Comparison of ENCODE assay signal across 9 cellular contexts in genomic region chr9:130681769-130682489, GRCh38. TPM values are rescaled to one million over a fixed set of nuclear protein-coding genes. Genes with fewer than 3 reads are reported as not detected.
A peak's percentile ranks its signal among the peaks of the same experiment; 100 is the strongest.
DNase-seq lines count a peak whose midpoint lies in the region; ATAC-seq and TF ChIP-seq lines count a peak whose summit lies in the region.
"Had no signal": no experiment of that assay in that cellular context is flagged by ENCODE, and none has a peak within 500 bp of the region (broad histone marks: within the 10 kb centered on the region; RNA-seq: fewer than 3 reads in every experiment).

No MANE protein-coding gene starts in this region.

- H3K27ac ChIP-seq in A673 (ENCODE audit: low read depth, low read length, poor library complexity, severe bottlenecking) = no peak overlapping the region
- peak overlapping the region in 2 of 4 donors; percentile 27 to 81 for H3K27ac ChIP-seq in Peyer's patch
- peak overlapping the region in 1 of 2 donors; percentile 35 for H3K27ac ChIP-seq in coronary artery
- no peak overlapping the region for H3K27ac ChIP-seq in mucosa of rectum (ENCODE audit: low read depth in 2 of 2, low read length in 2 of 2)
- no peak overlapping the region for H3K27ac ChIP-seq in aorta (ENCODE audit: low read depth in 1 of 2, low read length in 2 of 2)
- H3K27ac ChIP-seq: epithelial cell of prostate had no signal

- TF ChIP-seq POLR2A in Peyer's patch (IDR thresholded peaks at IDR 0.05) = peak in 1 of 2 donors; percentile 4

- peak overlapping the region; percentile 55 for H3K4me3 ChIP-seq in A673 (ENCODE audit: low read depth, low read length, poor library complexity, severe bottlenecking)
- peak overlapping the region; percentile 49 to 83 (median 67) for H3K4me3 ChIP-seq in Peyer's patch
- H3K4me3 ChIP-seq in coronary artery = peak overlapping the region; percentile 84
- peak overlapping the region; percentile 62 to 65 for H3K4me3 ChIP-seq in mucosa of rectum (ENCODE audit: low read length in 2 of 2)
- H3K4me3 ChIP-seq in aorta (ENCODE audit: low read length in 2 of 2) = peak overlapping the region; percentile 37 to 39

- CTCF ChIA-PET in A673 (lab: Charles Lee) = interaction anchor here (0.5 to 1.7 kb wide), 6 partner anchors 12 to 674 kb away, joined by 3 to 8 read pairs (median 5); partner anchors contain the start of gene EXOSC2

- BruUV-seq in A673 (replicated peaks; lab: Mats Ljungman, UMichigan) = no TSS peak

- ATAC-seq in GM18907 (IDR thresholded peaks at IDR 0.05; ENCODE audit: unreplicated experiment) (peak; percentile 23), aorta (ENCODE audit: low FRiP score) (peak; percentile 28), GM19023 (IDR thresholded peaks at IDR 0.05; ENCODE audit: unreplicated experiment) (no peak)

- WGBS in aorta, 2 donors = 1% methylated on average over 33 to 45 of the region's 45 CpGs

- TF ChIP-seq CTCF in A673 (conservative IDR thresholded peaks at IDR 0.05; ENCODE audit: low read depth, low read length) (no peak), Peyer's patch (IDR thresholded peaks at IDR 0.05) (peak in 2 of 6 experiments; percentile 2 to 6), coronary artery (IDR thresholded peaks at IDR 0.05) (no peak)

- intact Hi-C loops in A673 (cut with micrococcal nuclease; ENCODE audit: unreplicated experiment) (loop anchor here (1.0 kb wide), 1 partner anchor 221 kb away; no protein-coding TSS in a partner anchor), aorta (cut with DNase I) (loop anchor here (2.0 kb wide), 1 partner anchor 221 kb away; no protein-coding TSS in a partner anchor)

- POLR2A ChIA-PET in A673 (lab: Charles Lee; ENCODE audit: low non-redundant PET) = no interaction called here

- H3K27me3 ChIP-seq in A673 (replicated peaks; ENCODE audit: insufficient read depth, low read depth, low read length, poor library complexity) (peaks cover 5% of the 10 kb centered on the region), Peyer's patch (peaks cover 0 to 4% of the 10 kb centered on the region in 2 donors), mucosa of rectum (ENCODE audit: control insufficient read depth in 2 of 2, insufficient read depth in 2 of 2, low read length in 2 of 2) (peaks cover 0 to 3% of the 10 kb centered on the region in 2 donors), aorta (ENCODE audit: control insufficient read depth in 1 of 2, insufficient read depth in 2 of 2, low read length in 1 of 2) (no peaks in the 10 kb centered on the region)

- H3K9me3 ChIP-seq in A673 (ENCODE audit: low read depth, low read length, poor library complexity, severe bottlenecking) = no peaks in the 10 kb centered on the region
- H3K9me3 ChIP-seq in Peyer's patch = peaks cover 0 to 7% (median 0%) of the 10 kb centered on the region in 4 donors
- H3K9me3 ChIP-seq in mucosa of rectum (ENCODE audit: control insufficient read depth in 2 of 2, low read length in 2 of 2) = no peaks in the 10 kb centered on the region
- no peaks in the 10 kb centered on the region for H3K9me3 ChIP-seq in aorta (ENCODE audit: control insufficient read depth, low read length)

- DNase-seq in A673 (ENCODE audit: low spot score) (no peak), Peyer's patch (peak in 2 of 3 donors; percentile 18 to 66), coronary artery (ENCODE audit: low spot score) (no peak), aorta (no peak), GOT3 (lab: John Stamatoyannopoulos, UW) (no peak)

- H3K9ac ChIP-seq in mucosa of rectum (ENCODE audit: low read depth in 1 of 2, low read length in 2 of 2) = peak overlapping the region in 1 of 2 donors; percentile 68

- H3K4me1 ChIP-seq in A673 (ENCODE audit: insufficient read depth, low read length, poor library complexity, severe bottlenecking) (peaks cover 13% of the 10 kb centered on the region), Peyer's patch (peaks cover 0 to 13% (median 5%) of the 10 kb centered on the region in 4 donors), mucosa of rectum (ENCODE audit: control insufficient read depth in 2 of 2, insufficient read depth in 2 of 2, low read length in 2 of 2) (peaks cover 11 to 12% of the 10 kb centered on the region in 2 donors), aorta (ENCODE audit: control insufficient read depth in 1 of 2, insufficient read depth in 2 of 2, low read length in 2 of 2) (no peaks in the 10 kb centered on the region)

- H3K36me3 ChIP-seq in A673 (ENCODE audit: insufficient read depth, low read length, poor library complexity, severe bottlenecking) (no peaks in the 10 kb centered on the region), Peyer's patch (no peaks in the 10 kb centered on the region), mucosa of rectum (ENCODE audit: control insufficient read depth in 2 of 2, insufficient read depth in 2 of 2, low read length in 2 of 2) (no peaks in the 10 kb centered on the region), aorta (ENCODE audit: control insufficient read depth in 1 of 2, insufficient read depth in 2 of 2, low read length in 1 of 2) (no peaks in the 10 kb centered on the region)

RNA-seq across cellular contexts. Expression of gene EXOSC2, which starts 11.7 kb away (rescaled TPM):
- total RNA-seq in A673 (2021) (107 and 109 TPM in 2 replicates), Peyer's patch (10 to 100 TPM; 19.1 to 33.8 (median 20.8) TPM), aorta (10 to 100 TPM; 18.7 to 20.2 TPM)
- polyA plus RNA-seq in aorta = 10 to 100 TPM in 1 of 2 donors, 1 to 10 TPM in 1; 9.5 to 17.0 TPM

RNA-seq across cellular contexts. Expression of gene PRDM12, which starts 17.5 kb away (rescaled TPM):
- total RNA-seq in A673 (2021) (not detected in 2 replicates), Peyer's patch (1 to 10 TPM in 1 of 4 donors, not detected in 3; 1.8 TPM), aorta (not detected)
- not detected for polyA plus RNA-seq in aorta

Comparison
In these comparisons a context has a peak if more than half of its experiments do, and no peak if none do; other contexts are left out.
1. DNase-seq: peak in Peyer's patch (2 of 3); none in A673 (single experiment), coronary artery (single experiment), aorta (0 of 2) and GOT3 (single experiment).
2. Peak in every context shown above with its lines, with median percentiles within 50 percentile points of each other: H3K4me3 ChIP-seq.